Comparison of ENCODE assay signal across 16 cellular contexts in genomic region chr3:111534701-111535100, GRCh38. TPM values are rescaled to one million over a fixed set of nuclear protein-coding genes. Genes with fewer than 3 reads are reported as not detected.
DNase-seq lines count a peak whose midpoint lies in the region; ATAC-seq and TF ChIP-seq lines count a peak whose summit lies in the region.
"Had no signal": no experiment of that assay in that cellular context is flagged by ENCODE, and none has a peak within 500 bp of the region (broad histone marks: within the 10 kb centered on the region; RNA-seq: fewer than 3 reads in every experiment).

No MANE protein-coding gene starts in this region.

- intact Hi-C loops in activated CD4-positive, alpha-beta T cell treated with anti-CD3 and anti-CD28 coated beads, Interleukin-2, amount 10 ng/mL, durations not matched to agents 24 days and 14 days (cut with micrococcal nuclease) = no loop called here
- intact Hi-C loops in Calu3 (cut with micrococcal nuclease; ENCODE audit: unreplicated experiment) = loop anchor here (5.0 kb wide), 3 partner anchors 197 to 1802 kb away; partner anchors contain the start of gene NECTIN3

- peaks cover 2% of the 10 kb centered on the region for H3K36me3 Mint-ChIP-seq in activated CD4-positive, alpha-beta T cell treated with anti-CD3 and anti-CD28 coated beads, Interleukin-2, amount 10 ng/mL, durations not matched to agents 24 days and 14 days (ENCODE audit: low read depth)
- peaks cover 12% of the 10 kb centered on the region for H3K36me3 Mint-ChIP-seq in activated CD4-positive, alpha-beta T cell treated with anti-CD3 and anti-CD28 coated beads, Interleukin-2, amount 10 ng/mL, durations not matched to agents 7 days and 5 days (ENCODE audit: low read depth)
- no peaks in the 10 kb centered on the region for H3K36me3 Mint-ChIP-seq in Calu3 (ENCODE audit: insufficient read depth, unreplicated experiment)
- H3K36me3 Mint-ChIP-seq: type B pancreatic cell had no signal

- POLR2A ChIA-PET in activated CD4-positive, alpha-beta T cell treated with anti-CD3 and anti-CD28 coated beads, Interleukin-2, amount 10 ng/mL, durations not matched to agents 7 days and 5 days (lab: Charles Lee) = no interaction called here
- POLR2A ChIA-PET in RWPE1 (lab: Yijun Ruan, JAX; ENCODE audit: low non-redundant PET) = no interaction called here

- CTCF ChIA-PET in activated CD4-positive, alpha-beta T cell treated with anti-CD3 and anti-CD28 coated beads, Interleukin-2, amount 10 ng/mL, durations not matched to agents 7 days and 5 days (lab: Charles Lee) = no interaction called here
- CTCF ChIA-PET in RWPE1 (lab: Yijun Ruan, JAX) (interaction anchor here (0.6 to 0.7 kb wide), 2 partner anchors 41 to 346 kb away, joined by 3 read pairs; no protein-coding TSS in a partner anchor), Calu3 (lab: Charles Lee) (interaction anchor here (0.9 kb wide), 1 partner anchor 11 kb away, joined by 3 read pairs; no protein-coding TSS in a partner anchor)

- no TSS peak for BruUV-seq in Calu3 (replicated peaks; lab: Mats Ljungman, UMichigan)

- DNase-seq in activated CD4-positive, alpha-beta T cell treated with anti-CD3 and anti-CD28 coated beads, Interleukin-2, amount 10 ng/mL, durations not matched to agents 24 days and 14 days = peak; percentile 38
- no peak for DNase-seq in activated CD4-positive, alpha-beta T cell treated with anti-CD3 and anti-CD28 coated beads, Interleukin-2, amount 10 ng/mL, durations not matched to agents 7 days and 5 days
- DNase-seq in RWPE1 (ENCODE audit: low spot score) = peak; percentile 11
- DNase-seq in fibroblast of the aortic adventitia (ENCODE audit: low read depth) = peak; percentile 20
- DNase-seq in central memory CD4-positive, alpha-beta T cell = no peak
- no peak for DNase-seq in ureter (ENCODE audit: low spot score)
- DNase-seq in Calu3 = no peak
- DNase-seq: activated effector memory CD4-positive, alpha-beta T cell treated with anti-CD3 and anti-CD28 coated beads, Interleukin-2, amount 50 U/mL, for 16 hours; NCI-H146; WERI-Rb-1 had no signal

- no peak for TF ChIP-seq CTCF in RWPE1 (conservative IDR thresholded peaks at IDR 0.05; ENCODE audit: low read depth)
- TF ChIP-seq CTCF in fibroblast of the aortic adventitia (IDR thresholded peaks at IDR 0.05; ENCODE audit: insufficient read depth, low read length) = no peak
- no peak for TF ChIP-seq CTCF in Calu3 (IDR thresholded peaks at IDR 0.05; ENCODE audit: unreplicated experiment)

- peaks cover 36% of the 10 kb centered on the region for H3K4me1 Mint-ChIP-seq in activated CD4-positive, alpha-beta T cell treated with anti-CD3 and anti-CD28 coated beads, Interleukin-2, amount 10 ng/mL, durations not matched to agents 24 days and 14 days
- H3K4me1 Mint-ChIP-seq in activated CD4-positive, alpha-beta T cell treated with anti-CD3 and anti-CD28 coated beads, Interleukin-2, amount 10 ng/mL, durations not matched to agents 7 days and 5 days = peaks cover 26% of the 10 kb centered on the region
- peaks cover 32% of the 10 kb centered on the region for H3K4me1 Mint-ChIP-seq in Calu3 (ENCODE audit: low read depth, unreplicated experiment)

- H3K27me3 Mint-ChIP-seq in activated CD4-positive, alpha-beta T cell treated with anti-CD3 and anti-CD28 coated beads, Interleukin-2, amount 10 ng/mL, durations not matched to agents 24 days and 14 days = no peaks in the 10 kb centered on the region
- H3K27me3 Mint-ChIP-seq in activated CD4-positive, alpha-beta T cell treated with anti-CD3 and anti-CD28 coated beads, Interleukin-2, amount 10 ng/mL, durations not matched to agents 7 days and 5 days = no peaks in the 10 kb centered on the region
- no peaks in the 10 kb centered on the region for H3K27me3 Mint-ChIP-seq in Calu3 (ENCODE audit: unreplicated experiment)
- H3K27me3 Mint-ChIP-seq: type B pancreatic cell had no signal

- H3K27ac ChIP-seq in RWPE1 = no peak overlapping the region
- H3K27ac ChIP-seq: A549, WERI-Rb-1 had no signal

- H3K4me3 Mint-ChIP-seq in activated CD4-positive, alpha-beta T cell treated with anti-CD3 and anti-CD28 coated beads, Interleukin-2, amount 10 ng/mL, durations not matched to agents 24 days and 14 days = no peak overlapping the region
- no peak overlapping the region for H3K4me3 Mint-ChIP-seq in activated CD4-positive, alpha-beta T cell treated with anti-CD3 and anti-CD28 coated beads, Interleukin-2, amount 10 ng/mL, durations not matched to agents 7 days and 5 days
- H3K4me3 Mint-ChIP-seq in Calu3 (ENCODE audit: low read depth, unreplicated experiment) = no peak overlapping the region
- H3K4me3 Mint-ChIP-seq: GM23338, type B pancreatic cell had no signal

- no peak overlapping the region for H3K4me3 ChIP-seq in fibroblast of the aortic adventitia (ENCODE audit: low read depth, low read length)
- H3K4me3 ChIP-seq: A549, GM23338 had no signal

- no peak for ATAC-seq in HG03521 (IDR thresholded peaks at IDR 0.05; ENCODE audit: unreplicated experiment)
- ATAC-seq: A549, GM23338 had no signal

- H3K27ac Mint-ChIP-seq in activated CD4-positive, alpha-beta T cell treated with anti-CD3 and anti-CD28 coated beads, Interleukin-2, amount 10 ng/mL, durations not matched to agents 24 days and 14 days = no peak overlapping the region
- H3K27ac Mint-ChIP-seq in activated CD4-positive, alpha-beta T cell treated with anti-CD3 and anti-CD28 coated beads, Interleukin-2, amount 10 ng/mL, durations not matched to agents 7 days and 5 days = no peak overlapping the region
- H3K27ac Mint-ChIP-seq in Calu3 (ENCODE audit: unreplicated experiment) = no peak overlapping the region
- H3K27ac Mint-ChIP-seq: GM23338, type B pancreatic cell had no signal

- peaks cover 5% of the 10 kb centered on the region for H3K9me3 Mint-ChIP-seq in activated CD4-positive, alpha-beta T cell treated with anti-CD3 and anti-CD28 coated beads, Interleukin-2, amount 10 ng/mL, durations not matched to agents 24 days and 14 days
- H3K9me3 Mint-ChIP-seq in activated CD4-positive, alpha-beta T cell treated with anti-CD3 and anti-CD28 coated beads, Interleukin-2, amount 10 ng/mL, durations not matched to agents 7 days and 5 days = peaks cover 11% of the 10 kb centered on the region
- no peaks in the 10 kb centered on the region for H3K9me3 Mint-ChIP-seq in Calu3 (ENCODE audit: low read depth, unreplicated experiment)

RNA-seq across cellular contexts. Expression of gene CD96, which starts 7.3 kb away (rescaled TPM):
- total RNA-seq in activated CD4-positive, alpha-beta T cell treated with anti-CD3 and anti-CD28 coated beads, Interleukin-2, amount 10 ng/mL, durations not matched to agents 24 days and 14 days = 50.5 and 60.5 TPM in 2 replicates
- 100 to 1,000 TPM; 271 to 307 TPM for total RNA-seq in activated CD4-positive, alpha-beta T cell treated with anti-CD3 and anti-CD28 coated beads, Interleukin-2, amount 10 ng/mL, durations not matched to agents 7 days and 5 days
- total RNA-seq in fibroblast of the aortic adventitia (ENCODE audit: low replicate concordance) (0.09 TPM in 1 of 2 replicates, not detected in the other), ureter (45.9 TPM), Calu3 (2022) (0.27 TPM in 1 of 2 replicates, not detected in the other)
- total RNA-seq: GM23338, NCI-H460, pulmonary artery endothelial cell had no signal

Comparison
In these comparisons a context has a peak if more than half of its experiments do, and no peak if none do; other contexts are left out.
1. DNase-seq: peak in activated CD4-positive, alpha-beta T cell treated with anti-CD3 and anti-CD28 coated beads, Interleukin-2, amount 10 ng/mL, durations not matched to agents 24 days and 14 days (single experiment), RWPE1 (single experiment) and fibroblast of the aortic adventitia (single experiment); none in activated CD4-positive, alpha-beta T cell treated with anti-CD3 and anti-CD28 coated beads, Interleukin-2, amount 10 ng/mL, durations not matched to agents 7 days and 5 days (single experiment), central memory CD4-positive, alpha-beta T cell (single experiment), ureter (single experiment) and Calu3 (single experiment).
2. RNA of gene CD96, which starts 7.3 kb away (total RNA-seq): 271 to 307 TPM in activated CD4-positive, alpha-beta T cell treated with anti-CD3 and anti-CD28 coated beads, Interleukin-2, amount 10 ng/mL, durations not matched to agents 7 days and 5 days, 50.5 to 60.5 TPM in activated CD4-positive, alpha-beta T cell treated with anti-CD3 and anti-CD28 coated beads, Interleukin-2, amount 10 ng/mL, durations not matched to agents 24 days and 14 days and 45.9 TPM in ureter (single experiment); 0.09 TPM in fibroblast of the aortic adventitia and 0.27 TPM in Calu3; every median in the first group is over 10 times any median in the second.